Comparison of ENCODE assay signal across 8 cellular contexts in genomic region chr1:100358210-100358609, GRCh38. TPM values are rescaled to one million over a fixed set of nuclear protein-coding genes. Genes with fewer than 3 reads are reported as not detected.
DNase-seq lines count a peak whose midpoint lies in the region; ATAC-seq and TF ChIP-seq lines count a peak whose summit lies in the region.

No MANE protein-coding gene starts in this region.

- H3K9me3 ChIP-seq in A673 (ENCODE audit: low read depth, low read length, poor library complexity, severe bottlenecking) (no peaks in the 10 kb centered on the region), SK-N-SH (no peaks in the 10 kb centered on the region), MG63 (no peaks in the 10 kb centered on the region)

- H2AFZ ChIP-seq in SK-N-SH (ENCODE audit: low read depth) = no peak overlapping the region

- H3K4me3 ChIP-seq in A673 (ENCODE audit: low read depth, low read length, poor library complexity, severe bottlenecking) = no peak overlapping the region
- H3K4me3 ChIP-seq in GM12864 (ENCODE audit: low read depth, low read length) = no peak overlapping the region
- no peak overlapping the region for H3K4me3 ChIP-seq in SK-N-SH (ENCODE audit: low read depth in 2 of 2, low read length in 1 of 2)
- no peak overlapping the region for H3K4me3 ChIP-seq in foreskin fibroblast (ENCODE audit: low read depth in 1 of 2, low read length in 2 of 2)
- H3K4me3 ChIP-seq in MG63 = no peak overlapping the region

- CTCF ChIA-PET in A673 (lab: Charles Lee) = no interaction called here
- CTCF ChIA-PET in SK-N-SH (lab: Yijun Ruan, JAX) = interaction anchor here (0.7 to 2.4 kb wide), 12 partner anchors 11 to 268 kb away, joined by 3 to 11 read pairs (median 3); no protein-coding TSS in a partner anchor

- DNase-seq in A673 (ENCODE audit: low spot score) (peak; percentile 37), GM12864 (ENCODE audit: low read depth) (no peak), SK-N-SH (peak; percentile 39), foreskin fibroblast (peak in 1 of 2 donors; percentile 37), NCI-H748 (lab: John Stamatoyannopoulos, UW; ENCODE audit: unreplicated experiment) (no peak), MG63 (no peak)
- DNase-seq in stimulated activated naive CD4-positive, alpha-beta T cell treated with Interleukin-2 at 50 U/mL for 16 hours (lab: John Stamatoyannopoulos, UW) = no peak

- intact Hi-C loops in A673 (cut with micrococcal nuclease; ENCODE audit: unreplicated experiment) = loop anchor here (10.0 kb wide), 1 partner anchor 223 kb away; the partner anchor contains the start of genes SASS6 and TRMT13

- H3F3A ChIP-seq in SK-N-SH (replicated peaks; ENCODE audit: insufficient read depth) = peaks cover 5% of the 10 kb centered on the region

- peaks cover 34% of the 10 kb centered on the region for H3K79me2 ChIP-seq in SK-N-SH (ENCODE audit: insufficient read depth)

- no peak for TF ChIP-seq EP300 in SK-N-SH (IDR thresholded peaks at IDR 0.05; ENCODE audit: borderline replicate concordance in 1 of 2, low read depth in 1 of 2, low read length in 1 of 2)

- POLR2A ChIA-PET in A673 (lab: Charles Lee; ENCODE audit: low non-redundant PET) (no interaction called here), SK-N-SH (lab: Yijun Ruan, JAX) (no interaction called here)

- TF ChIP-seq CTCF in A673 (conservative IDR thresholded peaks at IDR 0.05; ENCODE audit: low read depth, low read length) = peak; percentile 64
- peak; percentile 42 for TF ChIP-seq CTCF in GM12864 (IDR thresholded peaks at IDR 0.05; ENCODE audit: low read depth, low read length, missing control alignments)
- peak; percentile 61 for TF ChIP-seq CTCF in SK-N-SH (IDR thresholded peaks at IDR 0.05)
- TF ChIP-seq CTCF in foreskin fibroblast (IDR thresholded peaks at IDR 0.05; ENCODE audit: low read depth, low read length) = peak; percentile 31

- no TSS peak for BruUV-seq in A673 (replicated peaks; lab: Mats Ljungman, UMichigan)

- peak; percentile 47 for TF ChIP-seq RAD21 in SK-N-SH (IDR thresholded peaks at IDR 0.05; ENCODE audit: low read length)

- no peak overlapping the region for H3K9ac ChIP-seq in SK-N-SH

- H3K36me3 ChIP-seq in A673 (ENCODE audit: insufficient read depth, low read length, poor library complexity, severe bottlenecking) = no peaks in the 10 kb centered on the region
- peaks cover 0 to 2% of the 10 kb centered on the region in 2 experiments for H3K36me3 ChIP-seq in SK-N-SH (replicated peaks in 1 of 2; ENCODE audit: control insufficient read depth in 1 of 2, insufficient read depth in 2 of 2, low read length in 1 of 2)
- H3K36me3 ChIP-seq in MG63 = no peaks in the 10 kb centered on the region

- H3K4me2 ChIP-seq in SK-N-SH = no peak overlapping the region

- ATAC-seq in HG03196 (IDR thresholded peaks at IDR 0.05; ENCODE audit: unreplicated experiment) = no peak

- WGBS in SK-N-SH (ENCODE audit: low lambda C conversion rate) = 87% methylated on average over 2 of the region's 2 CpGs

- no peaks in the 10 kb centered on the region; the same call in 1 of the 2 replicates for H4K20me1 ChIP-seq in SK-N-SH (ENCODE audit: insufficient read depth)

- peaks cover 57% of the 10 kb centered on the region for H3K4me1 ChIP-seq in A673 (ENCODE audit: insufficient read depth, low read length, poor library complexity, severe bottlenecking)
- H3K4me1 ChIP-seq in SK-N-SH (ENCODE audit: control insufficient read depth in 1 of 2, insufficient read depth in 2 of 2, low read depth in 1 of 2, low read length in 1 of 2) = peaks cover 15 to 18% of the 10 kb centered on the region in 2 experiments; a peak in 3 of 4 replicates

- H3K9me2 ChIP-seq in SK-N-SH = no peaks in the 10 kb centered on the region

- H3K27ac ChIP-seq in A673 (ENCODE audit: low read depth, low read length, poor library complexity, severe bottlenecking) (no peak overlapping the region), SK-N-SH (ENCODE audit: low read depth in 2 of 2, low read length in 1 of 2) (no peak overlapping the region)

- H3K27me3 ChIP-seq in A673 (replicated peaks; ENCODE audit: insufficient read depth, low read depth, low read length, poor library complexity) = no peaks in the 10 kb centered on the region
- no peaks in the 10 kb centered on the region for H3K27me3 ChIP-seq in SK-N-SH (ENCODE audit: insufficient read depth)
- no peaks in the 10 kb centered on the region for H3K27me3 ChIP-seq in MG63

TF ChIP-seq in SK-N-SH, 30 proteins besides CTCF, POLR2A, EP300 and RAD21:
- TF ChIP-seq SMC3 (IDR thresholded peaks at IDR 0.05; ENCODE audit: low read depth, low read length) (peak; percentile 29; the same call in 1 of the 2 replicates), ZBTB33 (IDR thresholded peaks at IDR 0.05; ENCODE audit: borderline replicate concordance, low read depth) (no peak)

RNA-seq across cellular contexts. Expression of gene CDC14A, which starts 5.9 kb away (rescaled TPM):
- 6.8 and 8.5 TPM in 2 replicates for total RNA-seq in A673 (2021)
- polyA plus RNA-seq in SK-N-SH (2012; rRNA removed) = 2.2 and 2.8 TPM in 2 replicates
- 3.1 and 3.7 TPM in 2 replicates for polyA plus RNA-seq in SK-N-SH (2012; cell fraction: cytosol; rRNA removed)
- polyA plus RNA-seq in SK-N-SH (2012; cell fraction: nucleus; rRNA removed) = 3.1 and 6.3 TPM in 2 replicates
- total RNA-seq in MG63 (2014; rRNA removed; shearing (Covaris generic); ENCODE audit: low replicate concordance) = 0.46 and 2.2 TPM in 2 replicates

Comparison
In these comparisons a context has a peak if more than half of its experiments do, and no peak if none do; other contexts are left out.
1. DNase-seq: peak in A673 (single experiment) and SK-N-SH (single experiment); none in GM12864 (single experiment), stimulated activated naive CD4-positive, alpha-beta T cell treated with Interleukin-2 at 50 U/mL for 16 hours (single experiment), NCI-H748 (single experiment) and MG63 (single experiment).
2. Peak in every context shown above with its lines, with median percentiles within 50 percentile points of each other: CTCF ChIP-seq.